ENCODE assay signal across 32 cellular contexts in the genomic region with DNA sequence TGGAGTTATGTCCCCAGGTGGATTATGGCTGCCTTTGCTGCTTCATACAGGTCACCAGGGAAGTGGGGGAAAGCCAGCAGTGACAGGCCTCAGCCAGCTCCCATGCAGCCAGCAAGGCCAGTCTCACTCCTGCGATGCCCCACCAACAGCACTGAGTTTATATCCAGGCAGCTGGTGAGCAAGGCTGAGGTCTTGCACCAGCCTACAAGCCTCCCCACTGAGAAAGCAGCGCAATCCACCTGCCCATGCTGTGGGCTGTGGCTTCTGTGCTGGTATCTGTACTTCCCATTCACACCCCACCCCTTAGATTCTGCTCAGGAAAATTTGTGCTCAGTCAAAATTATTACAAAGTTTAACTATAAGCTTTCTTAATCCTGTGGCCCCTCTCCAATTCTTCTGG.
"Had no signal": no experiment of that assay in that cellular context is flagged by ENCODE, and none has a peak within 500 bp of the region (broad histone marks: within the 10 kb centered on the region; RNA-seq: fewer than 3 reads in every experiment).

No MANE protein-coding gene starts in this region.

- H3K36me3 Mint-ChIP-seq: activated naive CD4-positive, alpha-beta T cell treated with anti-CD3 and anti-CD28 coated beads, Interleukin-2, amount 10 ng/mL, durations not matched to agents 7 days and 5 days; activated naive CD4-positive, alpha-beta T cell treated with anti-CD3 and anti-CD28 coated beads, Interleukin-2, amount 50 U/mL, for 72 hours; activated naive CD8-positive, alpha-beta T cell treated with anti-CD3 and anti-CD28 coated beads, Interleukin-2, amount 10 ng/mL, durations not matched to agents 7 days and 5 days; brain had no signal

- H3K27me3 Mint-ChIP-seq: activated CD4-positive, alpha-beta memory T cell treated with anti-CD3 and anti-CD28 coated beads, Interleukin-2, amount 10 ng/mL, durations not matched to agents 7 days and 5 days; activated CD4-positive, alpha-beta T cell treated with anti-CD3 and anti-CD28 coated beads, Interleukin-2, amount 10 ng/mL, durations not matched to agents 7 days and 5 days; activated naive CD4-positive, alpha-beta T cell treated with anti-CD3 and anti-CD28 coated beads, Interleukin-2, amount 10 ng/mL, durations not matched to agents 7 days and 5 days; activated T-cell treated with anti-CD3 and anti-CD28 coated beads, Interleukin-2, amount 50 U/mL, for 24 hours; T-helper 17 cell had no signal

- H3K27ac ChIP-seq: ascending aorta, breast epithelium, cardiac muscle cell, colonic mucosa, epithelial cell of prostate, esophagus squamous epithelium, gastroesophageal sphincter, VCaP had no signal

- H3K36me3 ChIP-seq: ascending aorta, breast epithelium, cardiac muscle cell, colonic mucosa, esophagus squamous epithelium, gastroesophageal sphincter had no signal

- H3K9me3 ChIP-seq: colonic mucosa, esophagus squamous epithelium had no signal

- H3K9me3 Mint-ChIP-seq: activated CD4-positive, alpha-beta T cell treated with anti-CD3 and anti-CD28 coated beads, Interleukin-2, amount 10 ng/mL, durations not matched to agents 7 days and 5 days; T-helper 2 cell treated with Interferon-gamma antibody and Interleukin-4, amounts not matched to agents 5 μg/mL and 100 μg/mL, for 36 hours had no signal

- H3K27me3 ChIP-seq: ascending aorta, breast epithelium, cardiac muscle cell, colonic mucosa, esophagus squamous epithelium, gastroesophageal sphincter had no signal

- H3K4me1 Mint-ChIP-seq: activated CD4-positive, alpha-beta memory T cell treated with anti-CD3 and anti-CD28 coated beads, Interleukin-2, amount 10 ng/mL, durations not matched to agents 7 days and 5 days; activated CD4-positive, alpha-beta T cell treated with anti-CD3 and anti-CD28 coated beads, Interleukin-2, amount 10 ng/mL, durations not matched to agents 7 days and 5 days; activated naive CD4-positive, alpha-beta T cell treated with anti-CD3 and anti-CD28 coated beads, Interleukin-2, amount 10 ng/mL, durations not matched to agents 7 days and 5 days; activated naive CD8-positive, alpha-beta T cell treated with anti-CD3 and anti-CD28 coated beads, Interleukin-2, amount 10 ng/mL, durations not matched to agents 7 days and 5 days; brain; T-helper 17 cell had no signal

- H3K4me1 ChIP-seq: ascending aorta, breast epithelium, colonic mucosa, esophagus squamous epithelium, gastroesophageal sphincter had no signal

- DNase-seq: activated CD4-positive, alpha-beta memory T cell treated with anti-CD3 and anti-CD28 coated beads, Interleukin-2, amount 10 ng/mL, durations not matched to agents 7 days and 5 days; activated CD4-positive, alpha-beta T cell treated with anti-CD3 and anti-CD28 coated beads for 1 hour; activated CD4-positive, alpha-beta T cell treated with anti-CD3 and anti-CD28 coated beads for 4 hours; activated CD4-positive, alpha-beta T cell treated with anti-CD3 and anti-CD28 coated beads, Interleukin-2, amount 10 ng/mL, durations not matched to agents 7 days and 5 days; activated CD4-positive, alpha-beta T cell treated with anti-CD3 and anti-CD28 coated beads, Interleukin-2, amount 50 U/mL, for 4 hours; activated CD8-positive, alpha-beta memory T cell treated with anti-CD3 and anti-CD28 coated beads, Interleukin-2, amount 50 U/mL, for 48 hours; activated gamma-delta T cell; activated naive CD4-positive, alpha-beta T cell; activated naive CD4-positive, alpha-beta T cell treated with anti-CD3 and anti-CD28 coated beads, Interleukin-2, amount 10 ng/mL, durations not matched to agents 7 days and 5 days; activated naive CD8-positive, alpha-beta T cell treated with anti-CD3 and anti-CD28 coated beads, Interleukin-2, amount 10 ng/mL, durations not matched to agents 7 days and 5 days; activated T-cell treated with anti-CD3 and anti-CD28 coated beads for 4 hours; activated T-cell treated with anti-CD3 and anti-CD28 coated beads, Interleukin-2, amount 50 U/mL, for 24 hours; activated T-cell treated with anti-CD3 and anti-CD28 coated beads, Interleukin-2, amount 50 U/mL, for 72 hours; central memory CD4-positive, alpha-beta T cell; cerebellar nuclear complex; colonic mucosa; effector CD8-positive, alpha-beta T cell; esophagus squamous epithelium; foreskin melanocyte; T-helper 1 cell; T-helper 17 cell; T1000 had no signal

- H3K4me3 Mint-ChIP-seq: activated CD4-positive, alpha-beta memory T cell treated with anti-CD3 and anti-CD28 coated beads, Interleukin-2, amount 10 ng/mL, durations not matched to agents 7 days and 5 days; activated CD4-positive, alpha-beta T cell treated with anti-CD3 and anti-CD28 coated beads, Interleukin-2, amount 10 ng/mL, durations not matched to agents 7 days and 5 days; activated naive CD4-positive, alpha-beta T cell treated with anti-CD3 and anti-CD28 coated beads, Interleukin-2, amount 10 ng/mL, durations not matched to agents 7 days and 5 days; activated naive CD8-positive, alpha-beta T cell treated with anti-CD3 and anti-CD28 coated beads, Interleukin-2, amount 10 ng/mL, durations not matched to agents 7 days and 5 days; activated T-cell treated with anti-CD3 and anti-CD28 coated beads, Interleukin-2, amount 50 U/mL, for 24 hours; activated T-cell treated with anti-CD3 and anti-CD28 coated beads, Interleukin-2, amount 50 U/mL, for 72 hours; brain; T-helper 17 cell; T-helper 2 cell treated with Interferon-gamma antibody and Interleukin-4, amounts not matched to agents 5 μg/mL and 100 μg/mL, for 36 hours; WTC11 had no signal

- H3K4me3 ChIP-seq: ascending aorta, breast epithelium, cardiac muscle cell, colonic mucosa, esophagus squamous epithelium, gastroesophageal sphincter had no signal

- ATAC-seq: activated naive CD4-positive, alpha-beta T cell treated with anti-CD3 and anti-CD28 coated beads, Interleukin-2, amount 50 U/mL, for 72 hours; activated T-cell treated with anti-CD3 and anti-CD28 coated beads, Interleukin-2, amount 50 U/mL, for 72 hours; gastroesophageal sphincter; T-helper 17 cell had no signal

- H3K27ac Mint-ChIP-seq: activated CD4-positive, alpha-beta memory T cell treated with anti-CD3 and anti-CD28 coated beads, Interleukin-2, amount 10 ng/mL, durations not matched to agents 7 days and 5 days; activated naive CD4-positive, alpha-beta T cell treated with anti-CD3 and anti-CD28 coated beads, Interleukin-2, amount 10 ng/mL, durations not matched to agents 7 days and 5 days; activated naive CD4-positive, alpha-beta T cell treated with anti-CD3 and anti-CD28 coated beads, Interleukin-2, amount 50 U/mL, for 72 hours; activated T-cell treated with anti-CD3 and anti-CD28 coated beads, Interleukin-2, amount 50 U/mL, for 24 hours; activated T-cell treated with anti-CD3 and anti-CD28 coated beads, Interleukin-2, amount 50 U/mL, for 72 hours; brain; T-helper 17 cell; T-helper 2 cell treated with Interferon-gamma antibody and Interleukin-4, amounts not matched to agents 5 μg/mL and 100 μg/mL, for 36 hours; WTC11 had no signal
